8 cellular contexts compared by ENCODE assay signal in genomic region chr1:23634840-23635642, GRCh38. TPM values are rescaled to one million over a fixed set of nuclear protein-coding genes. Genes with fewer than 3 reads are reported as not detected.
A peak's percentile ranks its signal among the peaks of the same experiment; 100 is the strongest.
DNase-seq lines count a peak whose midpoint lies in the region; ATAC-seq and TF ChIP-seq lines count a peak whose summit lies in the region.

No MANE protein-coding gene starts in this region.

- H3K27me3 Mint-ChIP-seq in activated naive CD8-positive, alpha-beta T cell treated with anti-CD3 and anti-CD28 coated beads, Interleukin-2, amount 50 U/mL, for 24 hours, result no peaks in the 10 kb centered on the region
- H3K27me3 Mint-ChIP-seq in glutamatergic neuron (ENCODE audit: unreplicated experiment), result no peaks in the 10 kb centered on the region

- H3K9me3 ChIP-seq in osteoblast (ENCODE audit: low read depth, low read length), result no peaks in the 10 kb centered on the region

- H3K4me3 Mint-ChIP-seq in activated naive CD8-positive, alpha-beta T cell treated with anti-CD3 and anti-CD28 coated beads, Interleukin-2, amount 50 U/mL, for 24 hours, result peak overlapping the region; percentile 67
- H3K4me3 Mint-ChIP-seq in glutamatergic neuron (ENCODE audit: unreplicated experiment), result no peak overlapping the region

- no peaks in the 10 kb centered on the region for H4K20me1 ChIP-seq in osteoblast (ENCODE audit: insufficient read depth, low read length)

- DNase-seq in GDM1 (lab: John Stamatoyannopoulos, UW) (peak; percentile 9), RWPE1 (ENCODE audit: low spot score) (peak; percentile 88), glutamatergic neuron (peak; percentile 40), osteoblast (ENCODE audit: insufficient read length, low spot score, missing footprints) (peak; percentile 95)
- DNase-seq in activated naive CD8-positive, alpha-beta T cell treated with anti-CD3 and anti-CD28 coated beads, Interleukin-2, amount 50 U/mL, for 24 hours, result peak; percentile 53

- TF ChIP-seq CTCF in LNCAP (IDR thresholded peaks at IDR 0.05) (peak; percentile 65), RWPE1 (conservative IDR thresholded peaks at IDR 0.05; ENCODE audit: low read depth) (peak; percentile 89), glutamatergic neuron (IDR thresholded peaks at IDR 0.05; ENCODE audit: partially characterized antibody, unreplicated experiment) (peak; percentile 93), osteoblast (IDR thresholded peaks at IDR 0.05; ENCODE audit: extremely low read depth, low read depth, low read length) (peak; percentile 94)

- no peaks in the 10 kb centered on the region for H3K27me3 ChIP-seq in osteoblast (ENCODE audit: insufficient read depth, low read length)

- H3K27ac ChIP-seq in RWPE1 (peak overlapping the region; percentile 35), osteoblast (ENCODE audit: low read depth, low read length) (peak overlapping the region; percentile 91)

- H3K27ac Mint-ChIP-seq in activated naive CD8-positive, alpha-beta T cell treated with anti-CD3 and anti-CD28 coated beads, Interleukin-2, amount 50 U/mL, for 24 hours, result peak overlapping the region; percentile 70
- peak overlapping the region; percentile 62 for H3K27ac Mint-ChIP-seq in glutamatergic neuron (ENCODE audit: unreplicated experiment)

- peak overlapping the region; percentile 73 for H3K4me3 ChIP-seq in osteoblast (ENCODE audit: insufficient read depth, low read length)

- peak; percentile 83 for ATAC-seq in activated naive CD8-positive, alpha-beta T cell treated with anti-CD3 and anti-CD28 coated beads, Interleukin-2, amount 50 U/mL, for 24 hours
- ATAC-seq in GM19035 (IDR thresholded peaks at IDR 0.05; ENCODE audit: unreplicated experiment), result no peak
- ATAC-seq in HG02623 (IDR thresholded peaks at IDR 0.05; ENCODE audit: unreplicated experiment), result no peak

- no peaks in the 10 kb centered on the region for H3K79me2 ChIP-seq in osteoblast (ENCODE audit: insufficient read depth, low read length)

- no peaks in the 10 kb centered on the region for H3K36me3 Mint-ChIP-seq in activated naive CD8-positive, alpha-beta T cell treated with anti-CD3 and anti-CD28 coated beads, Interleukin-2, amount 50 U/mL, for 24 hours (ENCODE audit: low read depth)
- no peaks in the 10 kb centered on the region for H3K36me3 Mint-ChIP-seq in glutamatergic neuron (ENCODE audit: unreplicated experiment)

- POLR2A ChIA-PET in RWPE1 (lab: Yijun Ruan, JAX; ENCODE audit: low non-redundant PET), result interaction anchor here (1.1 kb wide), 1 partner anchor 79 kb away, joined by 7 read pairs; no protein-coding TSS in a partner anchor

- H3K9me3 Mint-ChIP-seq in activated naive CD8-positive, alpha-beta T cell treated with anti-CD3 and anti-CD28 coated beads, Interleukin-2, amount 50 U/mL, for 24 hours, result no peaks in the 10 kb centered on the region
- H3K9me3 Mint-ChIP-seq in glutamatergic neuron (ENCODE audit: unreplicated experiment), result no peaks in the 10 kb centered on the region

- H3K4me1 ChIP-seq in osteoblast (ENCODE audit: insufficient read depth, low read length), result peaks cover 10% of the 10 kb centered on the region

- H2AFZ ChIP-seq in osteoblast (ENCODE audit: low read length), result peak overlapping the region; percentile 77

- H3K36me3 ChIP-seq in osteoblast (ENCODE audit: insufficient read depth, low read length), result no peaks in the 10 kb centered on the region

- H3K4me2 ChIP-seq in osteoblast (ENCODE audit: insufficient read depth, low read length), result peak overlapping the region; percentile 81

- CTCF ChIA-PET in RWPE1 (lab: Yijun Ruan, JAX), result interaction anchor here (0.5 to 1.8 kb wide), 30 partner anchors 9 to 1509 kb away, joined by 3 to 31 read pairs (median 4); partner anchors contain the start of gene ID3

- H3K4me1 Mint-ChIP-seq in activated naive CD8-positive, alpha-beta T cell treated with anti-CD3 and anti-CD28 coated beads, Interleukin-2, amount 50 U/mL, for 24 hours, result peaks cover 30% of the 10 kb centered on the region
- peaks cover 9% of the 10 kb centered on the region for H3K4me1 Mint-ChIP-seq in glutamatergic neuron (ENCODE audit: low read depth, unreplicated experiment)

RNA-seq across cellular contexts. Expression of gene RPL11, which starts 56.6 kb away (rescaled TPM):
- 657 TPM for total RNA-seq in glutamatergic neuron (ENCODE audit: unreplicated experiment)
- 606 and 693 TPM in 2 replicates for total RNA-seq in osteoblast

Comparison
In these comparisons a context has a peak if more than half of its experiments do, and no peak if none do; other contexts are left out.
1. DNase-seq: peak in every context shown above with its lines; median percentile 95 in osteoblast; 88 in RWPE1; 53 in activated naive CD8-positive, alpha-beta T cell treated with anti-CD3 and anti-CD28 coated beads, Interleukin-2, amount 50 U/mL, for 24 hours; 40 in glutamatergic neuron; 9 in GDM1.